In genomic region chr6:3321875-3322274, GRCh38 we compare ENCODE assay signal across 27 cellular contexts.
"Had no signal": no experiment of that assay in that cellular context is flagged by ENCODE, and none has a peak within 500 bp of the region (broad histone marks: within the 10 kb centered on the region; RNA-seq: fewer than 3 reads in every experiment).

No MANE protein-coding gene starts in this region.

- H3K9me3 Mint-ChIP-seq: activated CD4-positive, alpha-beta memory T cell treated with anti-CD3 and anti-CD28 coated beads, Interleukin-2, amount 10 ng/mL, durations not matched to agents 7 days and 5 days; activated CD4-positive, alpha-beta T cell treated with anti-CD3 and anti-CD28 coated beads, Interleukin-2, amount 10 ng/mL, durations not matched to agents 24 days and 14 days; activated naive CD8-positive, alpha-beta T cell treated with anti-CD3 and anti-CD28 coated beads, Interleukin-2, amount 50 U/mL, for 24 hours; activated T-cell treated with anti-CD3 and anti-CD28 coated beads, Interleukin-2, amount 50 U/mL, for 4 hours; activated T-helper 17 cell treated with anti-CD3 and anti-CD28 coated beads, Interleukin-2, amount 50 U/mL, for 72 hours; central memory CD8-positive, alpha-beta T cell; nephron; type B pancreatic cell had no signal

- H2AFZ ChIP-seq: parathyroid adenoma had no signal

- H3K27me3 Mint-ChIP-seq: type B pancreatic cell had no signal

- H3K9ac ChIP-seq: parathyroid adenoma had no signal

- H3K4me1 ChIP-seq: parathyroid adenoma had no signal

- DNase-seq: activated CD4-positive, alpha-beta memory T cell treated with anti-CD3 and anti-CD28 coated beads, Interleukin-2, amount 10 ng/mL, durations not matched to agents 7 days and 5 days; activated CD4-positive, alpha-beta T cell treated with anti-CD3 and anti-CD28 coated beads, Interleukin-2, amount 10 ng/mL, durations not matched to agents 24 days and 14 days; activated CD4-positive, CD25-positive, alpha-beta regulatory T cell treated with anti-CD3 and anti-CD28 coated beads, Interleukin-2, amount 50 U/mL, for 72 hours; activated CD8-positive, alpha-beta memory T cell treated with anti-CD3 and anti-CD28 coated beads, Interleukin-2, amount 50 U/mL, for 48 hours; activated gamma-delta T cell treated with Interleukin-2 at 50 U/mL for 16 hours; activated naive CD4-positive, alpha-beta T cell treated with anti-CD3 and anti-CD28 coated beads, Interleukin-2, amount 50 U/mL, for 16 hours; activated naive CD8-positive, alpha-beta T cell treated with anti-CD3 and anti-CD28 coated beads, Interleukin-2, amount 50 U/mL, for 24 hours; activated T-cell treated with anti-CD3 and anti-CD28 coated beads, Interleukin-2, amount 50 U/mL, for 4 hours; amygdala; dermis blood vessel endothelial cell; effector CD4-positive, alpha-beta T cell; left ventricle myocardium superior; nucleus accumbens; stimulated activated naive CD8-positive, alpha-beta T cell treated with anti-CD3 and anti-CD28 coated beads, Interleukin-15, Interleukin-2, amounts not matched to agents 100 U/mL and 50 U/mL, for 24 hours; T-helper 2 cell had no signal

- H3K27ac Mint-ChIP-seq: activated CD4-positive, alpha-beta memory T cell treated with anti-CD3 and anti-CD28 coated beads, Interleukin-2, amount 10 ng/mL, durations not matched to agents 7 days and 5 days; activated CD4-positive, alpha-beta T cell treated with anti-CD3 and anti-CD28 coated beads, Interleukin-2, amount 10 ng/mL, durations not matched to agents 24 days and 14 days; activated naive CD8-positive, alpha-beta T cell treated with anti-CD3 and anti-CD28 coated beads, Interleukin-2, amount 50 U/mL, for 24 hours; activated T-helper 17 cell treated with anti-CD3 and anti-CD28 coated beads, Interleukin-2, amount 50 U/mL, for 72 hours; nephron; type B pancreatic cell had no signal

- ATAC-seq: activated naive CD8-positive, alpha-beta T cell treated with anti-CD3 and anti-CD28 coated beads, Interleukin-2, amount 50 U/mL, for 24 hours; activated T-cell treated with anti-CD3 and anti-CD28 coated beads, Interleukin-2, amount 50 U/mL, for 4 hours; activated T-helper 17 cell treated with anti-CD3 and anti-CD28 coated beads, Interleukin-2, amount 50 U/mL, for 72 hours; left ventricle myocardium superior; stimulated activated naive CD8-positive, alpha-beta T cell treated with anti-CD3 and anti-CD28 coated beads, Interleukin-15, Interleukin-2, amounts not matched to agents 100 U/mL and 50 U/mL, for 24 hours had no signal

- H3K27ac ChIP-seq: breast epithelium, parathyroid adenoma, right atrium auricular region, vagina had no signal

- H3K9me3 ChIP-seq: breast epithelium, right atrium auricular region, vagina had no signal

- FAIRE-seq: colon, endometrium, frontal cortex, islet of Langerhans had no signal

- H3K4me3 ChIP-seq: breast epithelium, right atrium auricular region, vagina had no signal

- H3K4me3 Mint-ChIP-seq: activated CD4-positive, alpha-beta memory T cell treated with anti-CD3 and anti-CD28 coated beads, Interleukin-2, amount 10 ng/mL, durations not matched to agents 7 days and 5 days; activated CD4-positive, alpha-beta T cell treated with anti-CD3 and anti-CD28 coated beads, Interleukin-2, amount 10 ng/mL, durations not matched to agents 24 days and 14 days; activated naive CD8-positive, alpha-beta T cell treated with anti-CD3 and anti-CD28 coated beads, Interleukin-2, amount 50 U/mL, for 24 hours; activated T-cell treated with anti-CD3 and anti-CD28 coated beads, Interleukin-2, amount 50 U/mL, for 4 hours; activated T-helper 17 cell treated with anti-CD3 and anti-CD28 coated beads, Interleukin-2, amount 50 U/mL, for 72 hours; central memory CD8-positive, alpha-beta T cell; nephron; type B pancreatic cell had no signal

- H3K36me3 ChIP-seq: breast epithelium, right atrium auricular region, vagina had no signal

- H3K27me3 ChIP-seq: breast epithelium, right atrium auricular region, vagina had no signal
